In genomic region chr5:96997265-96997859, GRCh38 we compare ENCODE assay signal across 8 cellular contexts.
DNase-seq lines count a peak whose midpoint lies in the region; ATAC-seq and TF ChIP-seq lines count a peak whose summit lies in the region.

No MANE protein-coding gene starts in this region.

- H3K27ac ChIP-seq in DND-41 (ENCODE audit: low read length), result no peak overlapping the region

- H4K20me1 ChIP-seq in DND-41 (ENCODE audit: insufficient read depth, low read length), result no peaks in the 10 kb centered on the region

- DNase-seq in AG08396 (ENCODE audit: low spot score) (peak; percentile 9), DND-41 (peak; percentile 32), NCI-H526 (lab: John Stamatoyannopoulos, UW) (peak; percentile 8 to 58), cardiac fibroblast (ENCODE audit: low read depth in 2 of 2) (peak; percentile 72 to 77), lung microvascular endothelial cell (ENCODE audit: low read depth in 2 of 2) (peak; percentile 75 to 78), C1 segment of cervical spinal cord (lab: John Stamatoyannopoulos, UW) (no peak), T-helper 9 cell (no peak)

- H3K27me3 ChIP-seq in DND-41 (ENCODE audit: insufficient read depth, low read length, poor library complexity), result no peaks in the 10 kb centered on the region

- H3K4me1 ChIP-seq in DND-41 (ENCODE audit: insufficient read depth, low read length), result no peaks in the 10 kb centered on the region

- H3K4me2 ChIP-seq in DND-41 (ENCODE audit: insufficient read depth, low read length), result no peak overlapping the region

- H3K4me3 ChIP-seq in DND-41 (ENCODE audit: low read depth in 1 of 2, low read length in 2 of 2), result no peak overlapping the region
- no peak overlapping the region for H3K4me3 ChIP-seq in cardiac fibroblast (replicated peaks in 1 of 2; ENCODE audit: low read depth in 2 of 2, low read length in 2 of 2)

- H3K79me2 ChIP-seq in DND-41 (ENCODE audit: insufficient read depth, low read length), result no peaks in the 10 kb centered on the region

- H3K9me3 ChIP-seq in DND-41 (ENCODE audit: insufficient read depth, low read length, severe bottlenecking), result no peaks in the 10 kb centered on the region

- TF ChIP-seq CTCF in DND-41 (IDR thresholded peaks at IDR 0.05; ENCODE audit: borderline replicate concordance, extremely low read depth, low read length, poor library complexity, severe bottlenecking) (peak; percentile 64), cardiac fibroblast (IDR thresholded peaks at IDR 0.05; ENCODE audit: low read depth, low read length) (peak; percentile 49)

- peak; percentile 91 for ATAC-seq in DND-41 (ENCODE audit: insufficient read depth, low read depth)
- peak; percentile 86 for ATAC-seq in HG02678 (IDR thresholded peaks at IDR 0.05; ENCODE audit: unreplicated experiment)

- peaks cover 77% of the 10 kb centered on the region for H3K36me3 ChIP-seq in DND-41 (ENCODE audit: insufficient read depth, low read length)

- no peak overlapping the region for H2AFZ ChIP-seq in DND-41 (ENCODE audit: low read depth, low read length)

- no peak overlapping the region for H3K9ac ChIP-seq in DND-41 (ENCODE audit: low read depth, low read length)

Comparison
In these comparisons a context has a peak if more than half of its experiments do, and no peak if none do; other contexts are left out.
1. DNase-seq: peak in AG08396 (single experiment), DND-41 (single experiment), NCI-H526 (2 of 2), cardiac fibroblast (2 of 2) and lung microvascular endothelial cell (2 of 2); none in C1 segment of cervical spinal cord (0 of 14) and T-helper 9 cell (single experiment).